8 cellular contexts compared by ENCODE assay signal in the genomic region with DNA sequence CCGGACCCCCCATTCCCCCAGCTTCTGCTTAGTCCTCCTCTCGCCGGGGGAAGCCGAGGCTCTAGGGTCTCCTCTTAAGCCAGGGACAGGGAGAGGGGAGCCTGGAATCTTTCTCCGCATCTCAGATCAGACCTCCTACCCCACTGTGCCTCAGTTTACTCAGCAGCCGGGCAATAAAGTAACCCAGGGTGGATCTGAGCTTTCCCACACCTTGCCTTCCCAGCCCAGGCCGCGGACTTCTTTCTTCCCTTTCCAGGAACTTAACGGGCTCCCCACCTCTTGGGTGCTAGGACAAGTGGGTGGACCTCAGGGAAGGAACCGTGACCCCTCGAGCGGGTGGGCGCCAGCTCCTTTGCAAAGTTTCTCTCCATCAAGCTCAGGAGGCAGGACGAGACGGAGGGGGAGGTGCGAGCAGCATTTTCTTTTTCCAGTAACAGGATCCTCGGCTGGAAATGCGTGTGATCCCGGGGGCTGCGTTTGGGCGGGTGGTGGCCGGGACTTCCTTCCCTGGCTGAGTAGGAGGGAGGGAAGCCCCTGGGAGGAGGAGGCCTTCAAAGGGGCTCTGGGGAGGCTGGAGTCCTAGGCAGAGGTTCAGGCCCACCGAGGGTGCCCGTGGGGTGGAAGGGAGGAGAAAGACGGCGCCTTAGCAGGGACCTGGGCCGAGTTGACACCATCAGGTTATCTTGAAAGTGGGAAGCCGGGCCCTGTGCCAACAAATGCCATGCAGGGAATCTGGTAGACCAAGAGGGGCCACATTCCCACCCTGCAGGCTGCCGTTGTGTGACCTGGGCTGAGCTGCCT. TPM values are rescaled to one million over a fixed set of nuclear protein-coding genes. Genes with fewer than 3 reads are reported as not detected.
DNase-seq lines count a peak whose midpoint lies in the region; ATAC-seq and FAIRE-seq lines count a peak whose summit lies in the region.

No MANE protein-coding gene starts in this region.

- no peak overlapping the region for H3K27ac Mint-ChIP-seq in activated naive CD8-positive, alpha-beta T cell treated with anti-CD3 and anti-CD28 coated beads for 36 hours

- no peak for ATAC-seq in HG03520 (IDR thresholded peaks at IDR 0.05; ENCODE audit: unreplicated experiment)

- H3K4me1 ChIP-seq in iPS DF 6.9 (ENCODE audit: control insufficient read depth, insufficient read depth, low read length) (peaks cover 17% of the 10 kb centered on the region), small intestine (ENCODE audit: control insufficient read depth in 2 of 2, insufficient read depth in 1 of 2, low read depth in 1 of 2, low read length in 1 of 2) (peaks cover 0 to 5% of the 10 kb centered on the region in 2 donors)

- peak overlapping the region; percentile 55 for H3K4me3 Mint-ChIP-seq in activated naive CD8-positive, alpha-beta T cell treated with anti-CD3 and anti-CD28 coated beads for 36 hours

- H3K27ac ChIP-seq in iPS DF 6.9 (ENCODE audit: low read length) (no peak overlapping the region), small intestine (ENCODE audit: low read depth in 1 of 2, low read length in 1 of 2) (peak overlapping the region; percentile 89)

- H3K4me3 ChIP-seq in iPS DF 6.9 (ENCODE audit: low read length) (peak overlapping the region; percentile 52; the same call in 1 of the 2 replicates), small intestine (ENCODE audit: low read depth in 1 of 2, low read length in 2 of 2) (peak overlapping the region; percentile 62 to 81)

- H3K27me3 ChIP-seq in iPS DF 6.9 (ENCODE audit: control insufficient read depth, insufficient read depth, low read length), result no peaks in the 10 kb centered on the region
- H3K27me3 ChIP-seq in small intestine (ENCODE audit: control insufficient read depth in 2 of 2, insufficient read depth in 2 of 2, low read length in 2 of 2), result no peaks in the 10 kb centered on the region

- H3K36me3 ChIP-seq in iPS DF 6.9 (ENCODE audit: control insufficient read depth, insufficient read depth, low read length) (no peaks in the 10 kb centered on the region), small intestine (ENCODE audit: control insufficient read depth in 2 of 2, insufficient read depth in 2 of 2, low read length in 2 of 2) (no peaks in the 10 kb centered on the region)

- DNase-seq in HT-29 (ENCODE audit: low spot score) (peak; percentile 43), iPS DF 6.9 (ENCODE audit: low read depth, low spot score) (no peak), small intestine (peak; percentile 39), putamen (ENCODE audit: low spot score) (no peak), GM19240 (ENCODE audit: insufficient read length, low spot score) (no peak)
- no peak for DNase-seq in activated naive CD8-positive, alpha-beta T cell treated with anti-CD3 and anti-CD28 coated beads for 36 hours
- no peak for DNase-seq in stimulated activated CD4-positive, alpha-beta T cell treated with anti-CD3 and anti-CD28 coated beads, Interleukin-1b, Interleukin-23, amount 100 ng/mL, for 48 hours

- H3K36me3 Mint-ChIP-seq in activated naive CD8-positive, alpha-beta T cell treated with anti-CD3 and anti-CD28 coated beads for 36 hours, result no peaks in the 10 kb centered on the region

- no peak for FAIRE-seq in small intestine (lab: Jason Lieb, UNC)

- no CpG with 5 or more reads among the region's 29 CpGs for WGBS in iPS DF 6.9 (ENCODE audit: insufficient coverage, insufficient read length)
- 1 to 4% (median 2%) methylated on average over 29 of the region's 29 CpGs for WGBS in small intestine, 3 donors

- peaks cover 14% of the 10 kb centered on the region for H3K4me1 Mint-ChIP-seq in activated naive CD8-positive, alpha-beta T cell treated with anti-CD3 and anti-CD28 coated beads for 36 hours

- H3K27me3 Mint-ChIP-seq in activated naive CD8-positive, alpha-beta T cell treated with anti-CD3 and anti-CD28 coated beads for 36 hours, result peaks cover 63% of the 10 kb centered on the region

- H3K9me3 ChIP-seq in iPS DF 6.9 (ENCODE audit: control insufficient read depth, insufficient read depth, low read length) (no peaks in the 10 kb centered on the region), small intestine (ENCODE audit: control insufficient read depth, low read depth) (no peaks in the 10 kb centered on the region)

- no peaks in the 10 kb centered on the region for H3K9me3 Mint-ChIP-seq in activated naive CD8-positive, alpha-beta T cell treated with anti-CD3 and anti-CD28 coated beads for 36 hours

RNA-seq across cellular contexts. Expression of a gene that starts 0.8 kb away (rescaled TPM):
- 47.4 and 58.1 TPM in 2 replicates for total RNA-seq in HT-29 (2014; rRNA removed; shearing (Covaris generic))
- total RNA-seq in activated naive CD8-positive, alpha-beta T cell treated with anti-CD3 and anti-CD28 coated beads for 36 hours, result under 1 TPM; 0.18 to 0.33 TPM
- 10 to 100 TPM; 13.8 to 39.0 (median 20.1) TPM for polyA plus RNA-seq in small intestine

Comparison
In these comparisons a context has a peak if more than half of its experiments do, and no peak if none do; other contexts are left out.
1. DNase-seq: peak in HT-29 (single experiment) and small intestine (single experiment); none in activated naive CD8-positive, alpha-beta T cell treated with anti-CD3 and anti-CD28 coated beads for 36 hours (single experiment), iPS DF 6.9 (single experiment), putamen (single experiment), stimulated activated CD4-positive, alpha-beta T cell treated with anti-CD3 and anti-CD28 coated beads, Interleukin-1b, Interleukin-23, amount 100 ng/mL, for 48 hours (single experiment) and GM19240 (single experiment).
2. RNA of a gene that starts 0.8 kb away (total RNA-seq): 47.4 to 58.1 TPM in HT-29; 0.18 to 0.33 TPM in activated naive CD8-positive, alpha-beta T cell treated with anti-CD3 and anti-CD28 coated beads for 36 hours; every median in the first group is over 10 times any median in the second.